8 cellular contexts compared by ENCODE assay signal in the genomic region with DNA sequence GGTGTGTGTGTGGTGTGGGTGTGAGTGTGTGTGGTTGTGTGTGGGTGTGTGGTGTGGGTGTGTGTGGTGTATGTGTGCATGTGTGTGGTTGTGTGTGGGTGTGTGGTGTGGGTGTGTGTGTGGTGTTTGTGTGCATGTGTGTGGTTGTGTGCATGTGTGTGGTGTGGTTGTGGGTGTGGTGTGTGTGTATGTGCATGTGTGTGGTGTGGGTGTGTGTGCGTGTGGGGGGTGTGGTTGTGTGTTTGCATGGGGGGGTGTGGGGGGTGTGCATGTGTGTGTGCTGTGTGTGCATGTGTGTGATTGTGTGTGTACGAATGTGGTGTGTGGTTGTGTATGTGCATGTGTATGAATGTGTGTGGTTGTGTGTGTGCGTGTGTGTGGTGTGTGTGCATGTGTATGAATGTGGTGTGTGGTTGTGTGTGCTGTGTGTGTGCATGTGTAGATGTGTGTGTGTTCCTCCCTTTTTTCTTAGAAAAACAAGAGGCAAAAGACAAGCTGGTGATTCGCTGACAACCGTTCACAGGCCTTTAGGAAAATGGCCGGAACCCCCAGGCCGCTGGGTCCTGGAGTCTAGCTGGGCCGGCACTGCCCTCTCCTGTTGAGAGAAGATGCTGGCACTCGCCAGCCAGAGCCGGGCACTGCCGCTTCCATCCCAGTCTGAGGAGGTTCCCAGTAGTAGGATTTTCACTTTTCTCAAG. TPM values are rescaled to one million over a fixed set of nuclear protein-coding genes. Genes with fewer than 3 reads are reported as not detected.
DNase-seq lines count a peak whose midpoint lies in the region; ATAC-seq and TF ChIP-seq lines count a peak whose summit lies in the region.

No MANE protein-coding gene starts in this region.

- no peak overlapping the region for H3K4me3 ChIP-seq in AG09309 (ENCODE audit: control insufficient read depth, low read depth, low read length)
- H3K4me3 ChIP-seq in MG63 = no peak overlapping the region
- H3K4me3 ChIP-seq in choroid plexus epithelial cell (ENCODE audit: low read depth, low read length) = no peak overlapping the region
- H3K4me3 ChIP-seq in liver (ENCODE audit: low read depth in 1 of 3, low read length in 3 of 3) = no peak overlapping the region
- no peak overlapping the region for H3K4me3 ChIP-seq in aorta (ENCODE audit: low read length in 2 of 2)

- no peaks in the 10 kb centered on the region for H3K36me3 Mint-ChIP-seq in activated T-cell treated with anti-CD3 and anti-CD28 coated beads, Interleukin-2, amount 50 U/mL, for 72 hours (ENCODE audit: insufficient read depth in 2 of 2)

- H3K27me3 ChIP-seq in MG63 = no peaks in the 10 kb centered on the region
- no peaks in the 10 kb centered on the region for H3K27me3 ChIP-seq in liver (ENCODE audit: control insufficient read depth in 4 of 4, insufficient read depth in 4 of 4, low read length in 3 of 4)
- H3K27me3 ChIP-seq in aorta (ENCODE audit: control insufficient read depth in 1 of 2, insufficient read depth in 2 of 2, low read length in 1 of 2) = no peaks in the 10 kb centered on the region

- no peak overlapping the region for H3K4me3 Mint-ChIP-seq in activated T-cell treated with anti-CD3 and anti-CD28 coated beads, Interleukin-2, amount 50 U/mL, for 72 hours

- peak in 1 of 2 donors; percentile 72 for TF ChIP-seq RAD21 in liver (IDR thresholded peaks at IDR 0.05)

- TF ChIP-seq CTCF in AG09309 (IDR thresholded peaks at IDR 0.05; ENCODE audit: control insufficient read depth, insufficient read depth, low read depth, low read length, missing control alignments) (peak; percentile 97), choroid plexus epithelial cell (conservative IDR thresholded peaks at IDR 0.05; ENCODE audit: low read depth, low read length) (peak; percentile 80), liver (IDR thresholded peaks at IDR 0.05; ENCODE audit: low read depth, low read length, missing input control) (peak; percentile 23)

- H3K27ac ChIP-seq in liver (ENCODE audit: low read depth in 1 of 2, low read length in 2 of 2) (no peak overlapping the region), aorta (ENCODE audit: low read depth in 1 of 2, low read length in 2 of 2) (no peak overlapping the region)

- H3K4me1 Mint-ChIP-seq in activated T-cell treated with anti-CD3 and anti-CD28 coated beads, Interleukin-2, amount 50 U/mL, for 72 hours (ENCODE audit: low read depth) = no peaks in the 10 kb centered on the region

- ATAC-seq in aorta (ENCODE audit: low FRiP score) (peak; percentile 82), HG02938 (IDR thresholded peaks at IDR 0.05; ENCODE audit: unreplicated experiment) (no peak), GM18867 (IDR thresholded peaks at IDR 0.05; ENCODE audit: unreplicated experiment) (no peak)
- no peak for ATAC-seq in activated T-cell treated with anti-CD3 and anti-CD28 coated beads, Interleukin-2, amount 50 U/mL, for 72 hours (replicated peaks in 1 of 2)

- no peak overlapping the region for H3K27ac Mint-ChIP-seq in activated T-cell treated with anti-CD3 and anti-CD28 coated beads, Interleukin-2, amount 50 U/mL, for 72 hours

- no peaks in the 10 kb centered on the region for H3K27me3 Mint-ChIP-seq in activated T-cell treated with anti-CD3 and anti-CD28 coated beads, Interleukin-2, amount 50 U/mL, for 72 hours (ENCODE audit: low read depth)

- no peaks in the 10 kb centered on the region for H3K9me3 Mint-ChIP-seq in activated T-cell treated with anti-CD3 and anti-CD28 coated beads, Interleukin-2, amount 50 U/mL, for 72 hours

- DNase-seq in AG09309 (ENCODE audit: low read depth) (peak; percentile 32), MG63 (peak; percentile 72), choroid plexus epithelial cell (ENCODE audit: low read depth) (peak; percentile 72), aorta (peak; percentile 83 to 91)
- DNase-seq in activated T-cell treated with anti-CD3 and anti-CD28 coated beads, Interleukin-2, amount 50 U/mL, for 72 hours = no peak

- H3K9ac ChIP-seq in liver (ENCODE audit: low read depth in 1 of 2, low read length in 2 of 2) = no peak overlapping the region

- intact Hi-C loops in aorta (cut with DNase I) = loop anchor here (5.0 to 10.0 kb wide), 2 partner anchors 125 to 398 kb away; no protein-coding TSS in a partner anchor

- H3K9me3 ChIP-seq in MG63 (no peaks in the 10 kb centered on the region), liver (ENCODE audit: control insufficient read depth in 4 of 4, low read length in 3 of 4) (no peaks in the 10 kb centered on the region), aorta (ENCODE audit: control insufficient read depth, low read length) (no peaks in the 10 kb centered on the region)

- H3K36me3 ChIP-seq in MG63 (no peaks in the 10 kb centered on the region), liver (ENCODE audit: control insufficient read depth in 4 of 4, insufficient read depth in 3 of 4, low read depth in 1 of 4, low read length in 3 of 4) (no peaks in the 10 kb centered on the region), aorta (ENCODE audit: control insufficient read depth in 1 of 2, insufficient read depth in 2 of 2, low read length in 1 of 2) (peaks cover 0 to 4% of the 10 kb centered on the region in 2 donors)

- WGBS in liver = 53% methylated on average over 11 of the region's 11 CpGs
- WGBS in aorta, 2 donors = 14 to 18% methylated on average over 11 of the region's 11 CpGs

- H3K4me1 ChIP-seq in liver (ENCODE audit: control insufficient read depth in 4 of 4, insufficient read depth in 4 of 4, low read length in 3 of 4) (no peaks in the 10 kb centered on the region), aorta (ENCODE audit: control insufficient read depth in 1 of 2, insufficient read depth in 2 of 2, low read length in 2 of 2) (no peaks in the 10 kb centered on the region)

TF ChIP-seq in liver, 16 proteins besides CTCF, POLR2A, EP300 and RAD21:
- no peak for TF ChIP-seq EGR1 (IDR thresholded peaks at IDR 0.05; ENCODE audit: low read depth in 2 of 2)
- TF ChIP-seq SP1 (IDR thresholded peaks at IDR 0.05) = no peak
- no peak for TF ChIP-seq JUND (IDR thresholded peaks at IDR 0.05)
- TF ChIP-seq, protein P1, sequence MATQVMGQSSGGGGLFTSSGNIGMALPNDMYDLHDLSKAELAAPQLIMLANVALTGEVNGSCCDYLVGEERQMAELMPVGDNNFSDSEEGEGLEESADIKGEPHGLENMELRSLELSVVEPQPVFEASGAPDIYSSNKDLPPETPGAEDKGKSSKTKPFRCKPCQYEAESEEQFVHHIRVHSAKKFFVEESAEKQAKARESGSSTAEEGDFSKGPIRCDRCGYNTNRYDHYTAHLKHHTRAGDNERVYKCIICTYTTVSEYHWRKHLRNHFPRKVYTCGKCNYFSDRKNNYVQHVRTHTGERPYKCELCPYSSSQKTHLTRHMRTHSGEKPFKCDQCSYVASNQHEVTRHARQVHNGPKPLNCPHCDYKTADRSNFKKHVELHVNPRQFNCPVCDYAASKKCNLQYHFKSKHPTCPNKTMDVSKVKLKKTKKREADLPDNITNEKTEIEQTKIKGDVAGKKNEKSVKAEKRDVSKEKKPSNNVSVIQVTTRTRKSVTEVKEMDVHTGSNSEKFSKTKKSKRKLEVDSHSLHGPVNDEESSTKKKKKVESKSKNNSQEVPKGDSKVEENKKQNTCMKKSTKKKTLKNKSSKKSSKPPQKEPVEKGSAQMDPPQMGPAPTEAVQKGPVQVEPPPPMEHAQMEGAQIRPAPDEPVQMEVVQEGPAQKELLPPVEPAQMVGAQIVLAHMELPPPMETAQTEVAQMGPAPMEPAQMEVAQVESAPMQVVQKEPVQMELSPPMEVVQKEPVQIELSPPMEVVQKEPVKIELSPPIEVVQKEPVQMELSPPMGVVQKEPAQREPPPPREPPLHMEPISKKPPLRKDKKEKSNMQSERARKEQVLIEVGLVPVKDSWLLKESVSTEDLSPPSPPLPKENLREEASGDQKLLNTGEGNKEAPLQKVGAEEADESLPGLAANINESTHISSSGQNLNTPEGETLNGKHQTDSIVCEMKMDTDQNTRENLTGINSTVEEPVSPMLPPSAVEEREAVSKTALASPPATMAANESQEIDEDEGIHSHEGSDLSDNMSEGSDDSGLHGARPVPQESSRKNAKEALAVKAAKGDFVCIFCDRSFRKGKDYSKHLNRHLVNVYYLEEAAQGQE (IDR thresholded peaks at IDR 0.05) = no peak
- no peak for TF ChIP-seq FOXA2 (IDR thresholded peaks at IDR 0.05)
- no peak for TF ChIP-seq YY1 (IDR thresholded peaks at IDR 0.05)
- TF ChIP-seq TAF1 (conservative IDR thresholded peaks at IDR 0.05) = no peak
- no peak for TF ChIP-seq HNF4G (IDR thresholded peaks at IDR 0.05)
TF ChIP-seq in liver: peak in this region for 0.

RNA-seq across cellular contexts. Expression of a gene that starts 44.6 kb away (rescaled TPM):
- total RNA-seq in MG63 (2014; rRNA removed; shearing (Covaris generic); ENCODE audit: low replicate concordance) = 0.13 TPM in 1 of 2 replicates, not detected in the other
- 1 to 10 TPM in 1 of 2 donors, under 1 TPM in 1; 0.65 to 5.6 TPM for total RNA-seq in liver
- 1 to 10 TPM; 2.4 to 3.3 TPM for polyA plus RNA-seq in liver
- total RNA-seq in aorta = 1 to 10 TPM in 1 of 2 donors, under 1 TPM in 1; 0.62 to 1.4 TPM
- 1 to 10 TPM in 1 of 2 donors, not detected in 1; 8.8 TPM for polyA plus RNA-seq in aorta
- total RNA-seq in activated T-cell treated with anti-CD3 and anti-CD28 coated beads, Interleukin-2, amount 50 U/mL, for 72 hours = under 1 TPM in 1 of 2 donors, not detected in 1; 0.14 TPM

Comparison
In these comparisons a context has a peak if more than half of its experiments do, and no peak if none do; other contexts are left out.
1. DNase-seq: peak in AG09309 (single experiment), MG63 (single experiment), choroid plexus epithelial cell (single experiment) and aorta (2 of 2); none in activated T-cell treated with anti-CD3 and anti-CD28 coated beads, Interleukin-2, amount 50 U/mL, for 72 hours (0 of 2).
2. CTCF ChIP-seq: peak in every context shown above with its lines; median percentile 97 in AG09309; 80 in choroid plexus epithelial cell; 23 in liver.